ENCODE assay signal across 22 cellular contexts in genomic region chr2:88608184-88608583, GRCh38. TPM values are rescaled to one million over a fixed set of nuclear protein-coding genes. Genes with fewer than 3 reads are reported as not detected.
A peak's percentile ranks its signal among the peaks of the same experiment; 100 is the strongest.
DNase-seq lines count a peak whose midpoint lies in the region; ATAC-seq, FAIRE-seq and TF ChIP-seq lines count a peak whose summit lies in the region.
"Had no signal": no experiment of that assay in that cellular context is flagged by ENCODE, and none has a peak within 500 bp of the region (broad histone marks: within the 10 kb centered on the region; RNA-seq: fewer than 3 reads in every experiment).

No MANE protein-coding gene starts in this region.

- no peak overlapping the region for H3K4ac ChIP-seq in neuronal stem cell (ENCODE audit: low read length)

- no peak for DNase-seq in GM12891 (ENCODE audit: insufficient read length, low spot score)
- no peak for DNase-seq in RWPE1 (ENCODE audit: low spot score)
- no peak for DNase-seq in neuronal stem cell (ENCODE audit: low spot score)
- DNase-seq in cerebellum (ENCODE audit: low spot score) = no peak
- DNase-seq in DMS79 treated with DMSO at 0.1 percent for 48 hours (lab: John Stamatoyannopoulos, UW) = no peak
- DNase-seq in kidney glomerular epithelial cell (lab: John Stamatoyannopoulos, UW) = no peak
- DNase-seq: ACHN; activated CD4-positive, alpha-beta T cell treated with anti-CD3 and anti-CD28 coated beads for 4 hours; dermis blood vessel endothelial cell; DMS153; IMR-90; NCI-H187; NCI-H345; RPMI8226; stimulated activated CD4-positive, alpha-beta T cell treated with anti-CD3 and anti-CD28 coated beads, Interleukin-4, amount 100 ng/mL, for 1 hour; SW 1271; uterus had no signal

- H3K27ac ChIP-seq in RWPE1 (peak overlapping the region; percentile 79), neuronal stem cell (replicated peaks; ENCODE audit: low read length) (no peak overlapping the region)
- H3K27ac ChIP-seq: uterus had no signal

- H3K9me3 ChIP-seq in neuronal stem cell (replicated peaks in 1 of 2; ENCODE audit: control insufficient read depth in 2 of 2, insufficient read depth in 1 of 2, low read depth in 1 of 2, low read length in 2 of 2) = no peaks in the 10 kb centered on the region
- H3K9me3 ChIP-seq: uterus had no signal

- H2BK5ac ChIP-seq in neuronal stem cell (ENCODE audit: low read length) = no peak overlapping the region

- H2AFZ ChIP-seq in neuronal stem cell (ENCODE audit: low read length) = no peak overlapping the region

- H3K4me1 ChIP-seq in neuronal stem cell (ENCODE audit: control insufficient read depth in 2 of 2, insufficient read depth in 1 of 2, low read depth in 1 of 2, low read length in 2 of 2) = no peaks in the 10 kb centered on the region
- H3K4me1 ChIP-seq: uterus had no signal

- no peak overlapping the region for H2BK120ac ChIP-seq in neuronal stem cell (ENCODE audit: low read depth, low read length)

- no peak overlapping the region for H4K91ac ChIP-seq in neuronal stem cell (ENCODE audit: low read depth, low read length, poor library complexity)

- ATAC-seq in HG03064 (IDR thresholded peaks at IDR 0.05; ENCODE audit: low read depth, unreplicated experiment) (peak; percentile 31), GM21619 (IDR thresholded peaks at IDR 0.05; ENCODE audit: unreplicated experiment) (no peak)

- H2BK12ac ChIP-seq in neuronal stem cell (ENCODE audit: low read length) = no peak overlapping the region

- H2AK5ac ChIP-seq in neuronal stem cell (ENCODE audit: low read depth, low read length) = no peak overlapping the region

- H3K36me3 ChIP-seq in neuronal stem cell (replicated peaks in 1 of 2; ENCODE audit: control insufficient read depth in 2 of 2, insufficient read depth in 2 of 2, low read length in 2 of 2) = peaks cover 2 to 20% of the 10 kb centered on the region in 2 donors
- H3K36me3 ChIP-seq: uterus had no signal

- no peak overlapping the region for H4K8ac ChIP-seq in neuronal stem cell (ENCODE audit: low read depth, low read length)

- no peak for TF ChIP-seq POLR2A in GM12891 (IDR thresholded peaks at IDR 0.05; ENCODE audit: low read depth, low read length)

- no peak for TF ChIP-seq CTCF in RWPE1 (conservative IDR thresholded peaks at IDR 0.05; ENCODE audit: low read depth)

- no peak overlapping the region for H3K4me3 ChIP-seq in neuronal stem cell (ENCODE audit: low read length in 2 of 2)
- H3K4me3 ChIP-seq: uterus had no signal

- peak overlapping the region; percentile 38 for H3K18ac ChIP-seq in neuronal stem cell (ENCODE audit: low read length)

- H3K27me3 ChIP-seq in neuronal stem cell (ENCODE audit: control insufficient read depth in 3 of 3, insufficient read depth in 3 of 3, low read depth in 1 of 3, low read length in 3 of 3) = no peaks in the 10 kb centered on the region
- H3K27me3 ChIP-seq: foreskin keratinocyte, uterus had no signal

- H3K4me2 ChIP-seq in neuronal stem cell (ENCODE audit: insufficient read depth, low read length, poor library complexity, severe bottlenecking) = no peak overlapping the region

- H3K79me1 ChIP-seq in neuronal stem cell (ENCODE audit: low read depth, low read length) = no peaks in the 10 kb centered on the region

- peak; percentile 47 for FAIRE-seq in GM12891 (lab: Jason Lieb, UNC)
- FAIRE-seq: bronchial epithelial cell, H1 had no signal

- H2BK15ac ChIP-seq in neuronal stem cell (ENCODE audit: low read length) = no peak overlapping the region

- H3K14ac ChIP-seq in neuronal stem cell (ENCODE audit: low read length) = no peak overlapping the region

- H3K9ac ChIP-seq in neuronal stem cell (ENCODE audit: low read depth, low read length, poor library complexity) = no peak overlapping the region

- no peak overlapping the region for H3K23ac ChIP-seq in neuronal stem cell (ENCODE audit: low read depth, low read length, poor library complexity)

- CTCF ChIA-PET in RWPE1 (lab: Yijun Ruan, JAX) = interaction anchor here (0.6 to 1.2 kb wide), 2 partner anchors 59 to 61 kb away, joined by 3 to 6 read pairs; no protein-coding TSS in a partner anchor

- POLR2A ChIA-PET in RWPE1 (lab: Yijun Ruan, JAX; ENCODE audit: low non-redundant PET) = no interaction called here

- no CpG with 5 or more reads among the region's 3 CpGs for WGBS in neuronal stem cell (ENCODE audit: extremely low coverage in 2 of 2, insufficient read length in 2 of 2, insufficient replicate concordance in 1 of 2), 2 donors

TF ChIP-seq in GM12891, 5 proteins besides CTCF, POLR2A, EP300 and RAD21:
- no peak for TF ChIP-seq POU2F2 (IDR thresholded peaks at IDR 0.05; ENCODE audit: low read depth, low read length)
- TF ChIP-seq PAX5 (IDR thresholded peaks at IDR 0.05; ENCODE audit: insufficient read depth, low read length, severe bottlenecking) = no peak
- TF ChIP-seq SPI1 (IDR thresholded peaks at IDR 0.05; ENCODE audit: low read depth, low read length) = peak; percentile 10; the same call in 1 of the 2 replicates
- no peak for TF ChIP-seq POLR2AphosphoS5 (IDR thresholded peaks at IDR 0.05; ENCODE audit: low read depth, low read length)
- TF ChIP-seq TAF1 (IDR thresholded peaks at IDR 0.05; ENCODE audit: low read depth, low read length) = no peak

RNA-seq across cellular contexts. Expression of gene EIF2AK3, which starts 19.1 kb away (rescaled TPM):
- 16.4 TPM for polyA plus RNA-seq in GM12891 (2012; ENCODE audit: low read depth, missing spikeins)
- 10.9 TPM for polyA plus RNA-seq in neuronal stem cell (2013, experiment 1 of 2)
- polyA plus RNA-seq in neuronal stem cell (2013, experiment 2 of 2) = 9.6 TPM
- total RNA-seq in cerebellum = 25.2 TPM
